Comparison of ENCODE assay signal across 26 cellular contexts in genomic region chr6:120320481-120321162, GRCh38.
A peak's percentile ranks its signal among the peaks of the same experiment; 100 is the strongest.
DNase-seq lines count a peak whose midpoint lies in the region; ATAC-seq, FAIRE-seq and TF ChIP-seq lines count a peak whose summit lies in the region.
"Had no signal": no experiment of that assay in that cellular context is flagged by ENCODE, and none has a peak within 500 bp of the region (broad histone marks: within the 10 kb centered on the region; RNA-seq: fewer than 3 reads in every experiment).

No MANE protein-coding gene starts in this region.

- TF ChIP-seq CTCF in GM12878 (IDR thresholded peaks at IDR 0.05 in 2 of 3, conservative IDR thresholded peaks at IDR 0.05 in 1 of 3; ENCODE audit: control insufficient read depth in 2 of 3, extremely low read depth in 1 of 3, insufficient read depth in 1 of 3, low read depth in 3 of 3, low read length in 3 of 3) (no peak), type B pancreatic cell (conservative IDR thresholded peaks at IDR 0.05) (no peak)

- no peak overlapping the region for H3K4me3 Mint-ChIP-seq in type B pancreatic cell
- H3K4me3 Mint-ChIP-seq in effector memory CD8-positive, alpha-beta T cell = no peak overlapping the region
- H3K4me3 Mint-ChIP-seq: activated CD4-positive, alpha-beta T cell treated with anti-CD3 and anti-CD28 coated beads, Interleukin-2, amount 10 ng/mL, durations not matched to agents 24 days and 14 days; activated naive CD8-positive, alpha-beta T cell treated with anti-CD3 and anti-CD28 coated beads, Interleukin-2, amount 50 U/mL, for 24 hours; CD4-positive, alpha-beta T cell; IgD-negative memory B cell had no signal

- no peak for TF ChIP-seq EP300 in GM12878 (IDR thresholded peaks at IDR 0.05; ENCODE audit: borderline replicate concordance in 1 of 2, control insufficient read depth in 1 of 2, low read depth in 2 of 2, low read length in 2 of 2)

- no peaks in the 10 kb centered on the region for H4K20me1 ChIP-seq in GM12878 (ENCODE audit: control insufficient read depth, insufficient read depth)

- H3K4me1 ChIP-seq in GM12878 (ENCODE audit: control insufficient read depth, insufficient read depth, low read length) = no peaks in the 10 kb centered on the region

- TF ChIP-seq RAD21 in GM12878 (IDR thresholded peaks at IDR 0.05; ENCODE audit: insufficient read depth, low read depth, low read length) = no peak

- CTCF ChIA-PET in GM12878 (lab: Yijun Ruan, JAX) = no interaction called here

- SMC1A ChIA-PET in GM12878 (lab: Charles Lee; ENCODE audit: uncharacterized antibody, unreplicated experiment) = no interaction called here

- no peaks in the 10 kb centered on the region for H3K27me3 ChIP-seq in GM12878 (replicated peaks in 1 of 2; ENCODE audit: control insufficient read depth in 2 of 2, insufficient read depth in 2 of 2, low read length in 1 of 2)

- no peak overlapping the region for H2AFZ ChIP-seq in GM12878 (ENCODE audit: control insufficient read depth, low read depth, low read length)

- no peak for FAIRE-seq in GM12878 (lab: Jason Lieb, UNC)
- FAIRE-seq: endothelial cell of umbilical vein, GM12892, islet of Langerhans had no signal

- H3K27me3 Mint-ChIP-seq in type B pancreatic cell = no peaks in the 10 kb centered on the region
- no peaks in the 10 kb centered on the region for H3K27me3 Mint-ChIP-seq in effector memory CD8-positive, alpha-beta T cell
- H3K27me3 Mint-ChIP-seq: activated CD4-positive, alpha-beta T cell treated with anti-CD3 and anti-CD28 coated beads, Interleukin-2, amount 10 ng/mL, durations not matched to agents 24 days and 14 days; activated naive CD8-positive, alpha-beta T cell treated with anti-CD3 and anti-CD28 coated beads, Interleukin-2, amount 50 U/mL, for 24 hours; CD4-positive, alpha-beta T cell; IgD-negative memory B cell had no signal

- H3K4me3 ChIP-seq in GM12878 = no peak overlapping the region
- H3K4me3 ChIP-seq: lung had no signal

- in situ Hi-C loops in GM12878 (cut with MboI) = no loop called here

- no peaks in the 10 kb centered on the region for H3K36me3 Mint-ChIP-seq in type B pancreatic cell
- H3K36me3 Mint-ChIP-seq in effector memory CD8-positive, alpha-beta T cell (ENCODE audit: insufficient read depth) = peaks cover 4% of the 10 kb centered on the region
- H3K36me3 Mint-ChIP-seq: IgD-negative memory B cell had no signal

- no peak overlapping the region for H3K4me2 ChIP-seq in GM12878 (ENCODE audit: control insufficient read depth, insufficient read depth)

- RAD21 ChIA-PET in GM12878 (lab: Charles Lee; ENCODE audit: unreplicated experiment) = no interaction called here

- H3K9me3 ChIP-seq in GM12878 (replicated peaks; ENCODE audit: control insufficient read depth, insufficient read depth, low read length) = no peaks in the 10 kb centered on the region

- no peaks in the 10 kb centered on the region for H3K9me3 Mint-ChIP-seq in type B pancreatic cell
- peaks cover 0 to 15% of the 10 kb centered on the region in 2 donors for H3K9me3 Mint-ChIP-seq in effector memory CD8-positive, alpha-beta T cell
- H3K9me3 Mint-ChIP-seq: activated CD4-positive, alpha-beta T cell treated with anti-CD3 and anti-CD28 coated beads, Interleukin-2, amount 10 ng/mL, durations not matched to agents 24 days and 14 days had no signal

- TF ChIP-seq POLR2A in GM12878 (IDR thresholded peaks at IDR 0.05; ENCODE audit: low read depth, low read length) = no peak

- 0% methylated on average over 2 of the region's 2 CpGs for WGBS in GM12878 (ENCODE audit: insufficient coverage, insufficient replicate concordance, low lambda C conversion rate, missing lambda C conversion rate)

- intact Hi-C loops in GM12878 (cut with micrococcal nuclease; ENCODE audit: unreplicated experiment) = no loop called here

- no peak for DNase-seq in GM12878 (ENCODE audit: low read depth, low spot score)
- DNase-seq in kidney glomerular epithelial cell (lab: John Stamatoyannopoulos, UW) = no peak
- no peak for DNase-seq in type B pancreatic cell (ENCODE audit: extremely low spot score, unreplicated experiment)
- no peak for DNase-seq in effector memory CD8-positive, alpha-beta T cell
- DNase-seq: activated CD4-positive, alpha-beta T cell treated with anti-CD3 and anti-CD28 coated beads, Interleukin-2, amount 10 ng/mL, durations not matched to agents 24 days and 14 days; activated effector memory CD4-positive, alpha-beta T cell treated with Interleukin-2 at 50 U/mL for 16 hours; activated naive CD8-positive, alpha-beta T cell treated with anti-CD3 and anti-CD28 coated beads, Interleukin-2, amount 50 U/mL, for 24 hours; CD4-positive, alpha-beta T cell; cortex of kidney; DMS53; NCI-H1930; NCI-H526; nucleus accumbens; retina; SHP77; stimulated activated CD4-positive, alpha-beta T cell treated with anti-CD3 and anti-CD28 coated beads, Interleukin-12 subunit alpha, Interleukin-12 subunit beta, amount 100 ng/mL, for 4 hours; stimulated activated CD8-positive, alpha-beta memory T cell treated with anti-CD3 and anti-CD28 coated beads, Interleukin-4, amount 100 ng/mL, for 48 hours had no signal

- H3K9ac ChIP-seq in GM12878 (ENCODE audit: control insufficient read depth, insufficient read depth, low read length) = no peak overlapping the region

- H3K4me1 Mint-ChIP-seq in type B pancreatic cell (ENCODE audit: unreplicated experiment) = no peaks in the 10 kb centered on the region
- no peaks in the 10 kb centered on the region for H3K4me1 Mint-ChIP-seq in effector memory CD8-positive, alpha-beta T cell (ENCODE audit: low read depth in 2 of 2)
- H3K4me1 Mint-ChIP-seq: activated CD4-positive, alpha-beta T cell treated with anti-CD3 and anti-CD28 coated beads, Interleukin-2, amount 10 ng/mL, durations not matched to agents 24 days and 14 days; activated naive CD8-positive, alpha-beta T cell treated with anti-CD3 and anti-CD28 coated beads, Interleukin-2, amount 50 U/mL, for 24 hours; IgD-negative memory B cell had no signal

- peak; percentile 94 for ATAC-seq in GM18907 (IDR thresholded peaks at IDR 0.05; ENCODE audit: unreplicated experiment)
- ATAC-seq in GM21619 (IDR thresholded peaks at IDR 0.05; ENCODE audit: unreplicated experiment) = peak; percentile 80
- peak; percentile 88 for ATAC-seq in HG03354 (IDR thresholded peaks at IDR 0.05; ENCODE audit: poor library complexity, severe bottlenecking, unreplicated experiment)
- peak; percentile 36; the same call in 1 of the 3 replicates for ATAC-seq in GM12878
- ATAC-seq in HG02973 (IDR thresholded peaks at IDR 0.05; ENCODE audit: unreplicated experiment) = no peak
- ATAC-seq in effector memory CD8-positive, alpha-beta T cell (replicated peaks) = no peak
- ATAC-seq: activated naive CD8-positive, alpha-beta T cell treated with anti-CD3 and anti-CD28 coated beads, Interleukin-2, amount 50 U/mL, for 24 hours had no signal

- no peak overlapping the region for H3K27ac ChIP-seq in GM12878 (ENCODE audit: control insufficient read depth, insufficient read depth)

- no peaks in the 10 kb centered on the region for H3K36me3 ChIP-seq in GM12878 (ENCODE audit: control insufficient read depth in 2 of 2, insufficient read depth in 2 of 2, low read length in 1 of 2)

- POLR2A ChIA-PET in GM12878 (lab: Charles Lee) = no interaction called here

- H3K79me2 ChIP-seq in GM12878 (ENCODE audit: control insufficient read depth, insufficient read depth, low read length) = no peaks in the 10 kb centered on the region

- no TSS peak for BruUV-seq in GM12878 (replicated peaks; lab: Mats Ljungman, UMichigan)

- no peak overlapping the region for H3K27ac Mint-ChIP-seq in type B pancreatic cell
- no peak overlapping the region for H3K27ac Mint-ChIP-seq in effector memory CD8-positive, alpha-beta T cell
- H3K27ac Mint-ChIP-seq: activated CD4-positive, alpha-beta T cell treated with anti-CD3 and anti-CD28 coated beads, Interleukin-2, amount 10 ng/mL, durations not matched to agents 24 days and 14 days; activated naive CD8-positive, alpha-beta T cell treated with anti-CD3 and anti-CD28 coated beads, Interleukin-2, amount 50 U/mL, for 24 hours; CD4-positive, alpha-beta T cell; IgD-negative memory B cell had no signal

TF ChIP-seq in GM12878, 131 proteins besides CTCF, POLR2A, EP300 and RAD21 (continues in another document):
- TF ChIP-seq BHLHE40 (IDR thresholded peaks at IDR 0.05; ENCODE audit: borderline replicate concordance in 1 of 2, low read depth in 2 of 2, low read length in 1 of 2) (no peak), STAT1 (conservative IDR thresholded peaks at IDR 0.05) (no peak), HDGF (IDR thresholded peaks at IDR 0.05) (no peak), SMARCA5 (IDR thresholded peaks at IDR 0.05) (no peak), BRCA1 (IDR thresholded peaks at IDR 0.05; ENCODE audit: low read depth, low read length) (no peak), CHD1 (IDR thresholded peaks at IDR 0.05; ENCODE audit: low read depth, low read length) (no peak), CEBPZ (IDR thresholded peaks at IDR 0.05; ENCODE audit: low read depth, low read length) (no peak), ZNF207 (IDR thresholded peaks at IDR 0.05; ENCODE audit: borderline replicate concordance) (no peak)
- TF ChIP-seq, protein P1, sequence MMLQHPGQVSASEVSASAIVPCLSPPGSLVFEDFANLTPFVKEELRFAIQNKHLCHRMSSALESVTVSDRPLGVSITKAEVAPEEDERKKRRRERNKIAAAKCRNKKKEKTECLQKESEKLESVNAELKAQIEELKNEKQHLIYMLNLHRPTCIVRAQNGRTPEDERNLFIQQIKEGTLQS (IDR thresholded peaks at IDR 0.05; ENCODE audit: borderline replicate concordance, extremely low read depth, low read depth, low read length) = no peak

Comparison
In these comparisons a context has a peak if more than half of its experiments do, and no peak if none do; other contexts are left out.
1. ATAC-seq: peak in GM18907 (single experiment), GM21619 (single experiment), HG03354 (single experiment) and GM12878 (single experiment); none in HG02973 (single experiment) and effector memory CD8-positive, alpha-beta T cell (single experiment).